In the genomic region with DNA sequence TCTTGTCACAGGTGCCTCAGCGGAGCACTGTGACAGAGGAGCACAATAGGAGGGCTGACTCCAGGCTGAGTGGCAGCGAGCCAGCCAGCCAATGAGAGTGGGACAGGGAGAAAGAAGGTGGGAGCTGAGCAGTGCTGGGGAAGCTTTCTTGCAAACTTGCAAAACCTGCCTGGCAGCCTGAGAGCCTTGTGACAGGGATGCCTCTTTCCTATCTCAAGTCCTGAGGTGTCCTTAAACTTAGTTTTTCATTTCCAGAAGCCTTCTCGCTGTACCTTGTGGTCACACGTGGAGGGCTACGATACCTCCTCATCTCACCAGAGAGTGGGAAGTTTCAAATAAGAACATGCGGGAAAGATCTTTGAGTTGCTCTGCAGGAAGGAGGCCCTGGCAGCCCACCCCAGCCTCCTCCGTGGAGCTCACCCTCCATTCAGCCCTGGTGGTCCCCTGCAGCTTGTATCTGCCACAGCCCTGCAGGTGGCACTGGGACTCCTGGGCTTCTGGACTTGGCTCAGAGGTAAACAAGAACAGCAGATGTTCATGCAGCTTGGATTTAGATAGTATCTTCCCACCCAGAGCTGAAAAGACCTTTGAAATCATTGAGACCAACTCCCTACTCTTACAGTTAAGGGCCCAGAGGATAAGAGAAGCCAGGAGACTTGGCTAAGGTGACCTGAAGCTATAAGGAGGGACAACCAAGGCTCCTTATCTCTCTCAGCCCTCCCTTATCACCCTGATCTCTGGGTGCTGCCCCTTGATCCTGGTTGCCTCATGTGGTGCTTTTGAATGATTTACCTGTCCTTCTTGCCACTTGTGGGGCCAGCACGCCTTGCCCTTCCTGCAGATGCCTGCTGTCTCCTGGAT, we compare ENCODE assay signal across 10 cellular contexts.
DNase-seq lines count a peak whose midpoint lies in the region; ATAC-seq and TF ChIP-seq lines count a peak whose summit lies in the region.
"Had no signal": no experiment of that assay in that cellular context is flagged by ENCODE, and none has a peak within 500 bp of the region (broad histone marks: within the 10 kb centered on the region; RNA-seq: fewer than 3 reads in every experiment).

No MANE protein-coding gene starts in this region.

- H3K36me3 ChIP-seq in RWPE2 (ENCODE audit: low read depth) (no peaks in the 10 kb centered on the region), HAP-1 (replicated peaks) (no peaks in the 10 kb centered on the region)

- in situ Hi-C loops in KBM-7 (cut with MboI; ENCODE audit: low pct_unique_long_range_greater_than_20kb, low sequenced_read_pairs) (no loop called here), HAP-1 (cut with MboI; ENCODE audit: low sequenced_read_pairs) (no loop called here)

- peak overlapping the region; percentile 72 for H3K27ac ChIP-seq in RWPE2 (ENCODE audit: poor library complexity, severe bottlenecking)

- no peaks in the 10 kb centered on the region for H3K27me3 ChIP-seq in RWPE2 (ENCODE audit: insufficient read depth, poor library complexity, severe bottlenecking)
- no peaks in the 10 kb centered on the region for H3K27me3 ChIP-seq in HAP-1 (ENCODE audit: low read depth)

- H3K9me3 ChIP-seq in RWPE2 (ENCODE audit: severe bottlenecking), result no peaks in the 10 kb centered on the region
- H3K9me3 ChIP-seq in HAP-1, result no peaks in the 10 kb centered on the region; the same call in 1 of the 2 replicates

- peak overlapping the region in 1 of 2 donors; percentile 56 for H3K27ac Mint-ChIP-seq in stimulated activated naive CD8-positive, alpha-beta T cell treated with anti-CD3 and anti-CD28 coated beads, Interleukin-15, amount 100 ng/mL, for 72 hours
- H3K27ac Mint-ChIP-seq: activated naive CD4-positive, alpha-beta T cell treated with anti-CD3 and anti-CD28 coated beads, Interleukin-2, amount 10 ng/mL, durations not matched to agents 7 days and 5 days had no signal

- no peaks in the 10 kb centered on the region for H3K27me3 Mint-ChIP-seq in stimulated activated naive CD8-positive, alpha-beta T cell treated with anti-CD3 and anti-CD28 coated beads, Interleukin-15, amount 100 ng/mL, for 72 hours

- H3K4me3 ChIP-seq in RWPE2 (ENCODE audit: severe bottlenecking) (no peak overlapping the region), HAP-1 (no peak overlapping the region)

- DNase-seq in stimulated activated naive CD8-positive, alpha-beta T cell treated with anti-CD3 and anti-CD28 coated beads, Interleukin-15, amount 100 ng/mL, for 72 hours, result no peak
- DNase-seq in stimulated activated naive CD8-positive, alpha-beta T cell treated with anti-CD3 and anti-CD28 coated beads, Interleukin-15, Interleukin-2, amounts not matched to agents 100 U/mL and 50 U/mL, for 24 hours, result no peak
- peak; percentile 83 for DNase-seq in RWPE2 (ENCODE audit: low spot score)
- DNase-seq in iPS-NIHi7 (ENCODE audit: extremely low spot score), result peak; percentile 93
- no peak for DNase-seq in KBM-7
- DNase-seq in HAP-1 (ENCODE audit: low spot score in 2 of 2), result no peak
- DNase-seq in GM19238 (ENCODE audit: insufficient read length, low spot score), result no peak
- DNase-seq: activated naive CD4-positive, alpha-beta T cell treated with anti-CD3 and anti-CD28 coated beads, Interleukin-2, amount 10 ng/mL, durations not matched to agents 7 days and 5 days; NCI-H2081 had no signal

- peaks cover 4 to 15% of the 10 kb centered on the region in 2 donors for H3K9me3 Mint-ChIP-seq in stimulated activated naive CD8-positive, alpha-beta T cell treated with anti-CD3 and anti-CD28 coated beads, Interleukin-15, amount 100 ng/mL, for 72 hours

- H3K4me3 Mint-ChIP-seq in stimulated activated naive CD8-positive, alpha-beta T cell treated with anti-CD3 and anti-CD28 coated beads, Interleukin-15, amount 100 ng/mL, for 72 hours, result no peak overlapping the region
- H3K4me3 Mint-ChIP-seq: activated naive CD4-positive, alpha-beta T cell treated with anti-CD3 and anti-CD28 coated beads, Interleukin-2, amount 10 ng/mL, durations not matched to agents 7 days and 5 days had no signal

- peak; percentile 40 for ATAC-seq in stimulated activated naive CD8-positive, alpha-beta T cell treated with anti-CD3 and anti-CD28 coated beads, Interleukin-15, amount 100 ng/mL, for 72 hours
- no peak for ATAC-seq in stimulated activated naive CD8-positive, alpha-beta T cell treated with anti-CD3 and anti-CD28 coated beads, Interleukin-15, Interleukin-2, amounts not matched to agents 100 U/mL and 50 U/mL, for 24 hours
- ATAC-seq in RWPE2 (ENCODE audit: low read depth), result peak; percentile 52
- ATAC-seq in HG03457 (IDR thresholded peaks at IDR 0.05; ENCODE audit: unreplicated experiment), result no peak

- H3K4me1 Mint-ChIP-seq in stimulated activated naive CD8-positive, alpha-beta T cell treated with anti-CD3 and anti-CD28 coated beads, Interleukin-15, amount 100 ng/mL, for 72 hours, result peaks cover 33% of the 10 kb centered on the region

- H3K4me1 ChIP-seq in RWPE2 (ENCODE audit: insufficient read depth, poor library complexity, severe bottlenecking) (peaks cover 41% of the 10 kb centered on the region), HAP-1 (no peaks in the 10 kb centered on the region; the same call in 1 of the 2 replicates)

- no peak for TF ChIP-seq CTCF in RWPE2 (IDR thresholded peaks at IDR 0.05; ENCODE audit: poor library complexity, severe bottlenecking)

Comparison
In these comparisons a context has a peak if more than half of its experiments do, and no peak if none do; other contexts are left out.
1. ATAC-seq: peak in stimulated activated naive CD8-positive, alpha-beta T cell treated with anti-CD3 and anti-CD28 coated beads, Interleukin-15, amount 100 ng/mL, for 72 hours (single experiment) and RWPE2 (single experiment); none in stimulated activated naive CD8-positive, alpha-beta T cell treated with anti-CD3 and anti-CD28 coated beads, Interleukin-15, Interleukin-2, amounts not matched to agents 100 U/mL and 50 U/mL, for 24 hours (single experiment) and HG03457 (single experiment).
2. DNase-seq: peak in RWPE2 (single experiment) and iPS-NIHi7 (single experiment); none in stimulated activated naive CD8-positive, alpha-beta T cell treated with anti-CD3 and anti-CD28 coated beads, Interleukin-15, amount 100 ng/mL, for 72 hours (0 of 2), stimulated activated naive CD8-positive, alpha-beta T cell treated with anti-CD3 and anti-CD28 coated beads, Interleukin-15, Interleukin-2, amounts not matched to agents 100 U/mL and 50 U/mL, for 24 hours (single experiment), KBM-7 (single experiment), HAP-1 (0 of 2) and GM19238 (single experiment).